In the genomic region with DNA sequence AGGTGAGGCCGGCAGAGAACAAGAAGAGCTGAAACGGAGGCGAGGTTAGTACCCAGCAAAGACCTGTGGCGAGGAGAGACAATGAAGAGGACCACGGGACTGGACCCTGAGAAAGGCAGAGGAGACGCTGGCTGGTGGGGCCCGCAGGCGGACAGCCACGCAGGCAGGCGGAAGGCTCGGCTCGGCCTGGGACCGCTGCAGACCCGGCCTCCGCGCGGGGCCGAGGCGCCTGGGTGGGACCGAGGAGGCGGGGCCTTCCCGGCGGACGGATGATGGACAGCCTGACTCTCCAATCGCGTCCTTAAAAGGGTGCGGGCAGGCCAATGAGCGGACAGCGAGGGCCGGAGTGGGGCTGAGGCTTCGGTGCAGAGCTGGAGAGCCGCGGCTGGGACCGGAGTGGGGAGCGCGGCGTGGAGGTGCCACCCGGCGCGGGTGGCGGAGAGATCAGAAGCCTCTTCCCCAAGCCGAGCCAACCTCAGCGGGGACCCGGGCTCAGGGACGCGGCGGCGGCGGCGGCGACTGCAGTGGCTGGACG, we compare ENCODE assay signal across 8 cellular contexts. TPM values are rescaled to one million over a fixed set of nuclear protein-coding genes. Genes with fewer than 3 reads are reported as not detected.
DNase-seq lines count a peak whose midpoint lies in the region; ATAC-seq and TF ChIP-seq lines count a peak whose summit lies in the region.

A gene (plus strand): TSS at position 366 of the 535 bp plus-strand sequence. CDS start 170 bp downstream, outside the sequence.

- peak; percentile 56 for DNase-seq in BJ (ENCODE audit: low read depth)
- DNase-seq in GM19238 (ENCODE audit: insufficient read length, low spot score), result peak; percentile 94
- DNase-seq in NCI-H526 (lab: John Stamatoyannopoulos, UW), result peak; percentile 95 to 99
- peak; percentile 93 for DNase-seq in activated CD4-positive, alpha-beta T cell treated with anti-CD3 and anti-CD28 coated beads, Interleukin-2, amount 10 ng/mL, durations not matched to agents 7 days and 5 days
- peak; percentile 54 for DNase-seq in cortex of kidney (lab: John Stamatoyannopoulos, UW)
- DNase-seq in left lobe of liver (ENCODE audit: low spot score), result peak; percentile 99
- peak; percentile 94 to 96 for DNase-seq in stimulated activated CD4-positive, alpha-beta T cell treated with anti-CD3 and anti-CD28 coated beads, Interleukin-2, amount 100 ng/mL, for 24 hours

- H3K27ac Mint-ChIP-seq in activated CD4-positive, alpha-beta T cell treated with anti-CD3 and anti-CD28 coated beads, Interleukin-2, amount 10 ng/mL, durations not matched to agents 7 days and 5 days, result peak within 1 kb of the TSS; percentile 88

- peak within 1 kb of the TSS; percentile 91 for H3K4me3 ChIP-seq in BJ (ENCODE audit: low read depth, low read length)

- H3K36me3 Mint-ChIP-seq in activated CD4-positive, alpha-beta T cell treated with anti-CD3 and anti-CD28 coated beads, Interleukin-2, amount 10 ng/mL, durations not matched to agents 7 days and 5 days (ENCODE audit: low read depth), result peaks cover 5% of the 10 kb centered on the region

- CTCF ChIA-PET in BJ (lab: Yijun Ruan, JAX), result interaction anchor here (0.9 to 1.0 kb wide), 2 partner anchors 74 to 82 kb away, joined by 3 read pairs; no protein-coding TSS in a partner anchor
- CTCF ChIA-PET in activated CD4-positive, alpha-beta T cell treated with anti-CD3 and anti-CD28 coated beads, Interleukin-2, amount 10 ng/mL, durations not matched to agents 7 days and 5 days (lab: Charles Lee), result interaction anchor here (1.0 kb wide), 1 partner anchor 8 kb away, joined by 3 read pairs; no protein-coding TSS in a partner anchor

- no peaks in the 10 kb centered on the region for H3K36me3 ChIP-seq in BJ (ENCODE audit: control insufficient read depth, insufficient read depth, low read length)

- POLR2A ChIA-PET in BJ (lab: Charles Lee), result no interaction called here
- POLR2A ChIA-PET in activated CD4-positive, alpha-beta T cell treated with anti-CD3 and anti-CD28 coated beads, Interleukin-2, amount 10 ng/mL, durations not matched to agents 7 days and 5 days (lab: Charles Lee), result interaction anchor here (0.5 kb wide), 1 partner anchor 195 kb away, joined by 6 read pairs; no protein-coding TSS in a partner anchor

- H3K27me3 Mint-ChIP-seq in activated CD4-positive, alpha-beta T cell treated with anti-CD3 and anti-CD28 coated beads, Interleukin-2, amount 10 ng/mL, durations not matched to agents 7 days and 5 days, result no peaks in the 10 kb centered on the region

- no peaks in the 10 kb centered on the region for H3K9me3 Mint-ChIP-seq in activated CD4-positive, alpha-beta T cell treated with anti-CD3 and anti-CD28 coated beads, Interleukin-2, amount 10 ng/mL, durations not matched to agents 7 days and 5 days

- peak within 1 kb of the TSS; percentile 89 for H3K4me3 Mint-ChIP-seq in activated CD4-positive, alpha-beta T cell treated with anti-CD3 and anti-CD28 coated beads, Interleukin-2, amount 10 ng/mL, durations not matched to agents 7 days and 5 days

- no peaks in the 10 kb centered on the region for H3K27me3 ChIP-seq in BJ (ENCODE audit: control insufficient read depth, insufficient read depth, low read length)

- TF ChIP-seq CTCF in BJ (IDR thresholded peaks at IDR 0.05; ENCODE audit: insufficient read depth, low read depth, low read length), result no peak

- H3K4me1 Mint-ChIP-seq in activated CD4-positive, alpha-beta T cell treated with anti-CD3 and anti-CD28 coated beads, Interleukin-2, amount 10 ng/mL, durations not matched to agents 7 days and 5 days, result peaks cover 67% of the 10 kb centered on the region

- peak; percentile 89 for ATAC-seq in HG03439 (IDR thresholded peaks at IDR 0.05; ENCODE audit: unreplicated experiment)
- peak; percentile 95 for ATAC-seq in left lobe of liver

RNA-seq across cellular contexts. Expression of the gene that starts here (rescaled TPM):
- polyA plus RNA-seq in BJ (2011; rRNA removed), result 79.1 and 125 TPM in 2 replicates
- 62.1 and 64.5 TPM in 2 replicates for polyA minus RNA-seq in BJ (2011; rRNA and poly(A)+ RNA removed)
- total RNA-seq in activated CD4-positive, alpha-beta T cell treated with anti-CD3 and anti-CD28 coated beads, Interleukin-2, amount 10 ng/mL, durations not matched to agents 7 days and 5 days, result 10 to 100 TPM; 12.5 to 14.1 TPM
- 17.8 TPM for total RNA-seq in left lobe of liver

Comparison
In these comparisons a context has a peak if more than half of its experiments do, and no peak if none do; other contexts are left out.
1. Peak in every context shown above with its lines: DNase-seq, ATAC-seq and H3K4me3 ChIP-seq.